1 cellular context compared by ENCODE assay signal in genomic region chr7:98115746-98116525, GRCh38.
TF ChIP-seq lines count a peak whose summit lies in the region.

No MANE protein-coding gene starts in this region.

TF ChIP-seq in H1, 55 proteins besides CTCF, POLR2A, EP300 and RAD21 (continued from another document):
- no peak for TF ChIP-seq CBX5 (IDR thresholded peaks at IDR 0.05; ENCODE audit: low read depth, low read length)
